ENCODE assay signal across 18 cellular contexts in genomic region chr18:74447404-74448152, GRCh38. TPM values are rescaled to one million over a fixed set of nuclear protein-coding genes. Genes with fewer than 3 reads are reported as not detected.
DNase-seq lines count a peak whose midpoint lies in the region; ATAC-seq, FAIRE-seq and TF ChIP-seq lines count a peak whose summit lies in the region.
"Had no signal": no experiment of that assay in that cellular context is flagged by ENCODE, and none has a peak within 500 bp of the region (broad histone marks: within the 10 kb centered on the region; RNA-seq: fewer than 3 reads in every experiment).

No MANE protein-coding gene starts in this region.

- no peak for TF ChIP-seq POLR2A in HepG2 (IDR thresholded peaks at IDR 0.05; ENCODE audit: insufficient read depth in 1 of 2, low read depth in 2 of 2, low read length in 2 of 2)

- CTCF ChIA-PET in activated CD4-positive, alpha-beta T cell treated with anti-CD3 and anti-CD28 coated beads, Interleukin-2, amount 10 ng/mL, durations not matched to agents 7 days and 5 days (lab: Charles Lee): no interaction called here
- CTCF ChIA-PET in HepG2 (lab: Yijun Ruan, JAX; ENCODE audit: low intra/inter-chr PET ratio, low total read pairs): no interaction called here

- TF ChIP-seq RAD21 in HepG2 (CRISPR knock-in tag; IDR thresholded peaks at IDR 0.05): no peak

- no peak overlapping the region for H3K4me3 Mint-ChIP-seq in activated CD4-positive, alpha-beta T cell treated with anti-CD3 and anti-CD28 coated beads, Interleukin-2, amount 10 ng/mL, durations not matched to agents 7 days and 5 days
- no peak overlapping the region for H3K4me3 Mint-ChIP-seq in osteocyte (ENCODE audit: unreplicated experiment)
- H3K4me3 Mint-ChIP-seq: CD8-positive, alpha-beta T cell; H9 had no signal

- POLR2A ChIA-PET in activated CD4-positive, alpha-beta T cell treated with anti-CD3 and anti-CD28 coated beads, Interleukin-2, amount 10 ng/mL, durations not matched to agents 7 days and 5 days (lab: Charles Lee): no interaction called here
- POLR2A ChIA-PET in HepG2 (lab: Yijun Ruan, JAX): no interaction called here

- no peak for FAIRE-seq in HepG2 (lab: Jason Lieb, UNC)
- FAIRE-seq: A549 had no signal

- H3K27ac Mint-ChIP-seq in activated CD4-positive, alpha-beta T cell treated with anti-CD3 and anti-CD28 coated beads, Interleukin-2, amount 10 ng/mL, durations not matched to agents 7 days and 5 days: peak overlapping the region; percentile 50
- H3K27ac Mint-ChIP-seq in osteocyte (ENCODE audit: unreplicated experiment): no peak overlapping the region
- H3K27ac Mint-ChIP-seq: CD8-positive, alpha-beta T cell; H9 had no signal

- no TSS peak for BruUV-seq in HepG2 (replicated peaks; lab: Mats Ljungman, UMichigan)

- no peaks in the 10 kb centered on the region for H3K36me3 Mint-ChIP-seq in activated CD4-positive, alpha-beta T cell treated with anti-CD3 and anti-CD28 coated beads, Interleukin-2, amount 10 ng/mL, durations not matched to agents 7 days and 5 days (ENCODE audit: low read depth)
- no peaks in the 10 kb centered on the region for H3K36me3 Mint-ChIP-seq in osteocyte (ENCODE audit: unreplicated experiment)
- H3K36me3 Mint-ChIP-seq: CD8-positive, alpha-beta T cell had no signal

- WGBS in HepG2 (ENCODE audit: low lambda C conversion rate): 41% methylated on average over 6 of the region's 16 CpGs

- H2AFZ ChIP-seq in HepG2 (ENCODE audit: low read length): no peak overlapping the region

- H3K9me3 Mint-ChIP-seq in activated CD4-positive, alpha-beta T cell treated with anti-CD3 and anti-CD28 coated beads, Interleukin-2, amount 10 ng/mL, durations not matched to agents 7 days and 5 days: no peaks in the 10 kb centered on the region
- H3K9me3 Mint-ChIP-seq in osteocyte (ENCODE audit: unreplicated experiment): no peaks in the 10 kb centered on the region
- H3K9me3 Mint-ChIP-seq: CD8-positive, alpha-beta T cell; H9 had no signal

- H3K27ac ChIP-seq in BLaER1 (peak overlapping the region; percentile 28; the same call in 1 of the 2 replicates), HepG2 (ENCODE audit: extremely low read length, insufficient read depth, low read length) (no peak overlapping the region), dorsolateral prefrontal cortex (no peak overlapping the region)
- H3K27ac ChIP-seq: 22Rv1, A549 had no signal

- H4K20me1 ChIP-seq in BLaER1 (peaks cover 87% of the 10 kb centered on the region), HepG2 (ENCODE audit: insufficient read depth, low read length) (no peaks in the 10 kb centered on the region)

- H3K9me3 ChIP-seq in BLaER1: no peaks in the 10 kb centered on the region
- no peaks in the 10 kb centered on the region for H3K9me3 ChIP-seq in HepG2 (ENCODE audit: low read length)
- H3K9me3 ChIP-seq: A549 had no signal

- TF ChIP-seq CTCF in HepG2 (CRISPR knock-in tag; IDR thresholded peaks at IDR 0.05) (no peak), osteocyte (IDR thresholded peaks at IDR 0.05) (no peak), dorsolateral prefrontal cortex (IDR thresholded peaks at IDR 0.05 in 54 of 56, conservative IDR thresholded peaks at IDR 0.05 in 2 of 56; ENCODE audit: low read depth in 1 of 56, partially characterized antibody in 56 of 56) (no peak)

- H3K4me1 Mint-ChIP-seq in activated CD4-positive, alpha-beta T cell treated with anti-CD3 and anti-CD28 coated beads, Interleukin-2, amount 10 ng/mL, durations not matched to agents 7 days and 5 days: no peaks in the 10 kb centered on the region
- H3K4me1 Mint-ChIP-seq in osteocyte (ENCODE audit: unreplicated experiment): no peaks in the 10 kb centered on the region
- H3K4me1 Mint-ChIP-seq: H9 had no signal

- H3K4me1 ChIP-seq in BLaER1 (peaks cover 91% of the 10 kb centered on the region), HepG2 (ENCODE audit: insufficient read depth, low read length) (peaks cover 10% of the 10 kb centered on the region)
- H3K4me1 ChIP-seq: A549 had no signal

- H3K4me3 ChIP-seq in BLaER1 (no peak overlapping the region), HepG2 (replicated peaks in 1 of 3; ENCODE audit: insufficient read depth in 1 of 3, low read depth in 2 of 3, low read length in 3 of 3) (no peak overlapping the region), dorsolateral prefrontal cortex (no peak overlapping the region)
- H3K4me3 ChIP-seq: A549 had no signal

- peaks cover 98% of the 10 kb centered on the region for H3K36me3 ChIP-seq in BLaER1
- no peaks in the 10 kb centered on the region for H3K36me3 ChIP-seq in HepG2 (replicated peaks in 1 of 2; ENCODE audit: control insufficient read depth in 1 of 2, insufficient read depth in 2 of 2, low read length in 2 of 2)

- ATAC-seq in HepG2 (peak; percentile 12; the same call in 1 of the 3 replicates), GM21526 (IDR thresholded peaks at IDR 0.05; ENCODE audit: low FRiP score, unreplicated experiment) (no peak)
- ATAC-seq: A549; CD8-positive, alpha-beta T cell had no signal

- no peak overlapping the region; the same call in 1 of the 2 replicates for H3K9ac ChIP-seq in BLaER1
- no peak overlapping the region for H3K9ac ChIP-seq in HepG2 (ENCODE audit: insufficient read depth, low read depth, low read length)

- no peaks in the 10 kb centered on the region for H3K27me3 ChIP-seq in BLaER1
- peaks cover 5 to 74% of the 10 kb centered on the region in 2 experiments; a peak in 4 of 5 replicates for H3K27me3 ChIP-seq in HepG2 (ENCODE audit: control insufficient read depth in 1 of 2, insufficient read depth in 2 of 2, low read length in 2 of 2)
- H3K27me3 ChIP-seq in dorsolateral prefrontal cortex: peaks cover 0 to 4% (median 0%) of the 10 kb centered on the region in 45 donors

- no peak for DNase-seq in activated CD4-positive, alpha-beta T cell treated with anti-CD3 and anti-CD28 coated beads, Interleukin-2, amount 10 ng/mL, durations not matched to agents 7 days and 5 days
- DNase-seq in activated CD4-positive, alpha-beta T cell treated with anti-CD3 and anti-CD28 coated beads for 4 hours: no peak
- DNase-seq in HepG2 (ENCODE audit: low spot score) (no peak), osteocyte (ENCODE audit: extremely low spot score, unreplicated experiment) (peak; percentile 77), cerebellar cortex (ENCODE audit: low spot score) (no peak), dorsolateral prefrontal cortex (no peak)
- DNase-seq: AML-193, Calu3, DMS79 treated with DMSO at 0.1 percent for 48 hours, GF-D8, GOT3, H9 had no signal

- H3K27me3 Mint-ChIP-seq in activated CD4-positive, alpha-beta T cell treated with anti-CD3 and anti-CD28 coated beads, Interleukin-2, amount 10 ng/mL, durations not matched to agents 7 days and 5 days: peaks cover 6% of the 10 kb centered on the region
- peaks cover under 1% of the 10 kb centered on the region for H3K27me3 Mint-ChIP-seq in osteocyte (ENCODE audit: unreplicated experiment)

- TF ChIP-seq EP300 in HepG2 (IDR thresholded peaks at IDR 0.05; ENCODE audit: low read depth in 2 of 2, low read length in 2 of 2) (no peak), HepG2 (CRISPR knock-in tag; IDR thresholded peaks at IDR 0.05; ENCODE audit: borderline replicate concordance) (no peak)

- H3K4me2 ChIP-seq in BLaER1: peak overlapping the region; percentile 36
- H3K4me2 ChIP-seq in HepG2 (ENCODE audit: low read depth, low read length): no peak overlapping the region
- H3K4me2 ChIP-seq: A549 had no signal

- intact Hi-C loops in HepG2 (cut with micrococcal nuclease; ENCODE audit: unreplicated experiment) (no loop called here), dorsolateral prefrontal cortex (cut with DNase I) (no loop called here)

- no peaks in the 10 kb centered on the region for H3K79me2 ChIP-seq in HepG2 (ENCODE audit: insufficient read depth, low read length)

- in situ Hi-C loops in HepG2 (cut with HindIII; ENCODE audit: extremely low pct_ligation_motif_present, low pct_unique_long_range_greater_than_20kb): no loop called here

RNA-seq across cellular contexts. Expression of gene DIPK1C, which starts 9.5 kb away (rescaled TPM):
- not detected for total RNA-seq in activated CD4-positive, alpha-beta T cell treated with anti-CD3 and anti-CD28 coated beads, Interleukin-2, amount 10 ng/mL, durations not matched to agents 7 days and 5 days
- total RNA-seq in HepG2 (2016; rRNA removed; fragmentation: Illumina TruSeq; extraction: Trizol): not detected in 2 replicates
- total RNA-seq in HepG2 (2016; cell fraction: cytosol; rRNA removed; fragmentation: Illumina TruSeq; extraction: Trizol; ENCODE audit: low read depth): not detected in 2 replicates
- 0.09 TPM in 1 of 2 replicates, not detected in the other for total RNA-seq in HepG2 (2016; cell fraction: insoluble cytoplasmic fraction; rRNA removed; fragmentation: Illumina TruSeq; extraction: Trizol)
- total RNA-seq in HepG2 (2016; cell fraction: membrane; rRNA removed; fragmentation: Illumina TruSeq; extraction: Trizol): not detected in 2 replicates
- total RNA-seq in HepG2 (2016; cell fraction: nucleus; rRNA removed; fragmentation: Illumina TruSeq; extraction: Trizol): not detected in 2 replicates
- 1.1 and 1.8 TPM in 2 replicates for polyA plus RNA-seq in HepG2 (2011; rRNA removed)
- polyA plus RNA-seq in HepG2 (2011; cell fraction: cytosol; rRNA removed): 1.2 and 1.3 TPM in 2 replicates
- 0.43 and 0.53 TPM in 2 replicates for polyA plus RNA-seq in HepG2 (2011; cell fraction: nucleus; rRNA removed)
- polyA plus RNA-seq in HepG2 (2012): 0.19 and 0.39 TPM in 2 replicates
- polyA plus RNA-seq in HepG2 (2016; cell fraction: cytosol; fragmentation: Illumina TruSeq; extraction: Trizol; ENCODE audit: low read depth): not detected in 2 replicates
- not detected in 2 replicates for polyA plus RNA-seq in HepG2 (2016; cell fraction: insoluble cytoplasmic fraction; fragmentation: Illumina TruSeq; extraction: Trizol; ENCODE audit: low read depth)
- polyA plus RNA-seq in HepG2 (2016; cell fraction: membrane; fragmentation: Illumina TruSeq; extraction: Trizol; ENCODE audit: low read depth): not detected in 2 replicates
- not detected in 2 replicates for polyA plus RNA-seq in HepG2 (2016; cell fraction: nucleus; fragmentation: Illumina TruSeq; extraction: Trizol; ENCODE audit: insufficient read depth, low read depth)
- 2.7 TPM in 1 of 2 replicates, not detected in the other for polyA minus RNA-seq in HepG2 (2011; rRNA and poly(A)+ RNA removed; ENCODE audit: low replicate concordance)
- polyA minus RNA-seq in HepG2 (2011; cell fraction: cytosol; rRNA and poly(A)+ RNA removed): 0.40 and 1.9 TPM in 2 replicates
- 0.52 and 0.75 TPM in 2 replicates for polyA minus RNA-seq in HepG2 (2011; cell fraction: nucleus; rRNA and poly(A)+ RNA removed)
- not detected in 2 replicates for total RNA-seq in osteocyte
- 10 to 100 TPM in 76 of 120 experiments, 1 to 10 TPM in 44; 1.9 to 31.7 (median 11.6) TPM for total RNA-seq in dorsolateral prefrontal cortex
- total RNA-seq: Calu3; CD8-positive, alpha-beta T cell; H9 had no signal
- polyA plus RNA-seq: A549, BJ had no signal

RNA-seq across cellular contexts. Expression of gene CNDP2, which starts 48.6 kb away (rescaled TPM):
- 100 to 1,000 TPM; 145 to 163 TPM for total RNA-seq in activated CD4-positive, alpha-beta T cell treated with anti-CD3 and anti-CD28 coated beads, Interleukin-2, amount 10 ng/mL, durations not matched to agents 7 days and 5 days
- total RNA-seq in HepG2 (2016; rRNA removed; fragmentation: Illumina TruSeq; extraction: Trizol): 80.8 and 113 TPM in 2 replicates
- total RNA-seq in HepG2 (2016; cell fraction: cytosol; rRNA removed; fragmentation: Illumina TruSeq; extraction: Trizol; ENCODE audit: low read depth): 12.2 and 13.4 TPM in 2 replicates
- total RNA-seq in HepG2 (2016; cell fraction: insoluble cytoplasmic fraction; rRNA removed; fragmentation: Illumina TruSeq; extraction: Trizol): 85.5 and 98.8 TPM in 2 replicates
- 37.4 and 39.0 TPM in 2 replicates for total RNA-seq in HepG2 (2016; cell fraction: membrane; rRNA removed; fragmentation: Illumina TruSeq; extraction: Trizol)
- 61.8 and 61.9 TPM in 2 replicates for total RNA-seq in HepG2 (2016; cell fraction: nucleus; rRNA removed; fragmentation: Illumina TruSeq; extraction: Trizol)
- 64.7 and 76.8 TPM in 2 replicates for polyA plus RNA-seq in HepG2 (2011; rRNA removed)
- polyA plus RNA-seq in HepG2 (2011; cell fraction: cytosol; rRNA removed): 52.3 and 57.1 TPM in 2 replicates
- polyA plus RNA-seq in HepG2 (2011; cell fraction: nucleus; rRNA removed): 127 and 143 TPM in 2 replicates
- polyA plus RNA-seq in HepG2 (2012): 75.2 and 103 TPM in 2 replicates
- 13.8 and 14.5 TPM in 2 replicates for polyA plus RNA-seq in HepG2 (2016; cell fraction: cytosol; fragmentation: Illumina TruSeq; extraction: Trizol; ENCODE audit: low read depth)
- polyA plus RNA-seq in HepG2 (2016; cell fraction: insoluble cytoplasmic fraction; fragmentation: Illumina TruSeq; extraction: Trizol; ENCODE audit: low read depth): 114 and 122 TPM in 2 replicates
- polyA plus RNA-seq in HepG2 (2016; cell fraction: membrane; fragmentation: Illumina TruSeq; extraction: Trizol; ENCODE audit: low read depth): 27.7 and 28.4 TPM in 2 replicates
- 129 and 136 TPM in 2 replicates for polyA plus RNA-seq in HepG2 (2016; cell fraction: nucleus; fragmentation: Illumina TruSeq; extraction: Trizol; ENCODE audit: insufficient read depth, low read depth)
- 70.0 and 79.1 TPM in 2 replicates for polyA minus RNA-seq in HepG2 (2011; rRNA and poly(A)+ RNA removed; ENCODE audit: low replicate concordance)
- 45.9 and 46.8 TPM in 2 replicates for polyA minus RNA-seq in HepG2 (2011; cell fraction: cytosol; rRNA and poly(A)+ RNA removed)
- 76.7 and 91.4 TPM in 2 replicates for polyA minus RNA-seq in HepG2 (2011; cell fraction: nucleus; rRNA and poly(A)+ RNA removed)
- 75.2 and 78.8 TPM in 2 replicates for total RNA-seq in osteocyte
- 100 to 1,000 TPM; 146 to 408 (median 218) TPM for total RNA-seq in dorsolateral prefrontal cortex
